ENCODE assay signal across 8 cellular contexts in genomic region chr1:6245086-6245868, GRCh38. TPM values are rescaled to one million over a fixed set of nuclear protein-coding genes. Genes with fewer than 3 reads are reported as not detected.
A peak's percentile ranks its signal among the peaks of the same experiment; 100 is the strongest.
DNase-seq lines count a peak whose midpoint lies in the region; ATAC-seq and TF ChIP-seq lines count a peak whose summit lies in the region.

No MANE protein-coding gene starts in this region.

- no peaks in the 10 kb centered on the region for H3K9me3 ChIP-seq in right lobe of liver

- H3K27ac ChIP-seq in coronary artery (no peak overlapping the region), right lobe of liver (no peak overlapping the region)

- peaks cover 4% of the 10 kb centered on the region for H3K36me3 Mint-ChIP-seq in activated CD4-positive, alpha-beta T cell treated with anti-CD3 and anti-CD28 coated beads, Interleukin-2, amount 10 ng/mL, durations not matched to agents 24 days and 14 days (ENCODE audit: low read depth)

- H3K4me1 ChIP-seq in right lobe of liver = peaks cover 0 to 25% (median 0%) of the 10 kb centered on the region in 4 donors

- H3K4me3 ChIP-seq in coronary artery (peak overlapping the region; percentile 24), right lobe of liver (no peak overlapping the region)

- peaks cover 60% of the 10 kb centered on the region for H3K27me3 Mint-ChIP-seq in activated CD4-positive, alpha-beta T cell treated with anti-CD3 and anti-CD28 coated beads, Interleukin-2, amount 10 ng/mL, durations not matched to agents 24 days and 14 days

- H3K4me1 Mint-ChIP-seq in activated CD4-positive, alpha-beta T cell treated with anti-CD3 and anti-CD28 coated beads, Interleukin-2, amount 10 ng/mL, durations not matched to agents 24 days and 14 days = peaks cover 21% of the 10 kb centered on the region

- no peak overlapping the region for H3K4me3 Mint-ChIP-seq in activated CD4-positive, alpha-beta T cell treated with anti-CD3 and anti-CD28 coated beads, Interleukin-2, amount 10 ng/mL, durations not matched to agents 24 days and 14 days

- DNase-seq in EL (peak; percentile 79), NCI-H345 (lab: John Stamatoyannopoulos, UW) (peak; percentile 87), coronary artery (ENCODE audit: low spot score) (no peak), right lobe of liver (peak; percentile 79 to 81 (median 80))
- DNase-seq in activated CD4-positive, alpha-beta T cell treated with anti-CD3 and anti-CD28 coated beads, Interleukin-2, amount 10 ng/mL, durations not matched to agents 24 days and 14 days = peak; percentile 96
- peak; percentile 57 to 76 (median 75) for DNase-seq in stimulated activated CD4-positive, alpha-beta T cell treated with anti-CD3 and anti-CD28 coated beads, TNF-alpha, amount 100 ng/mL, for 48 hours (ENCODE audit: low read depth in 3 of 3)

- peak; percentile 63 for TF ChIP-seq CTCF in coronary artery (IDR thresholded peaks at IDR 0.05)
- peak; percentile 69 to 88 (median 76) for TF ChIP-seq CTCF in right lobe of liver (IDR thresholded peaks at IDR 0.05)

- WGBS in right lobe of liver (ENCODE audit: insufficient coverage, low coverage, low lambda C conversion rate, missing lambda C conversion rate) = 4% methylated on average over 40 of the region's 79 CpGs

- H3K27me3 ChIP-seq in right lobe of liver = peaks cover 5 to 41% of the 10 kb centered on the region in 2 donors

- no peak overlapping the region for H3K27ac Mint-ChIP-seq in activated CD4-positive, alpha-beta T cell treated with anti-CD3 and anti-CD28 coated beads, Interleukin-2, amount 10 ng/mL, durations not matched to agents 24 days and 14 days

- no peaks in the 10 kb centered on the region for H3K9me3 Mint-ChIP-seq in activated CD4-positive, alpha-beta T cell treated with anti-CD3 and anti-CD28 coated beads, Interleukin-2, amount 10 ng/mL, durations not matched to agents 24 days and 14 days

- H3K36me3 ChIP-seq in right lobe of liver = no peaks in the 10 kb centered on the region

- ATAC-seq in HG02678 (IDR thresholded peaks at IDR 0.05; ENCODE audit: unreplicated experiment) = peak; percentile 52
- peak; percentile 76 to 92 (median 84) for ATAC-seq in right lobe of liver
- no peak for ATAC-seq in HG02610 (IDR thresholded peaks at IDR 0.05; ENCODE audit: unreplicated experiment)

- intact Hi-C loops in activated CD4-positive, alpha-beta T cell treated with anti-CD3 and anti-CD28 coated beads, Interleukin-2, amount 10 ng/mL, durations not matched to agents 24 days and 14 days (cut with micrococcal nuclease) = loop anchor here (1.0 to 5.0 kb wide), 3 partner anchors 137 to 242 kb away; partner anchors contain the start of gene ESPN
- intact Hi-C loops in right lobe of liver (cut with DNase I) = loop anchor here (5.0 to 10.0 kb wide), 5 partner anchors 97 to 190 kb away; partner anchors contain the start of gene ESPN (in 1 of the 2)

- TF ChIP-seq POLR2A in right lobe of liver (IDR thresholded peaks at IDR 0.05) = no peak

RNA-seq across cellular contexts. Expression of gene HES3, which starts 1.3 kb away (rescaled TPM):
- total RNA-seq in activated CD4-positive, alpha-beta T cell treated with anti-CD3 and anti-CD28 coated beads, Interleukin-2, amount 10 ng/mL, durations not matched to agents 24 days and 14 days = not detected in 2 replicates
- total RNA-seq in right lobe of liver = not detected

RNA-seq across cellular contexts. Expression of gene ICMT, which starts 9.5 kb away (rescaled TPM):
- 67.6 and 69.4 TPM in 2 replicates for total RNA-seq in activated CD4-positive, alpha-beta T cell treated with anti-CD3 and anti-CD28 coated beads, Interleukin-2, amount 10 ng/mL, durations not matched to agents 24 days and 14 days
- 10 to 100 TPM; 15.9 to 28.5 (median 20.4) TPM for total RNA-seq in right lobe of liver

RNA-seq across cellular contexts. Expression of gene GPR153, which starts 15.6 kb away (rescaled TPM):
- total RNA-seq in activated CD4-positive, alpha-beta T cell treated with anti-CD3 and anti-CD28 coated beads, Interleukin-2, amount 10 ng/mL, durations not matched to agents 24 days and 14 days = 1.3 and 1.7 TPM in 2 replicates
- total RNA-seq in right lobe of liver = 10 to 100 TPM in 1 of 6 experiments, 1 to 10 TPM in 5; 1.5 to 34.6 (median 6.6) TPM

RNA-seq across cellular contexts. Expression of gene RNF207, which starts 39.4 kb away (rescaled TPM):
- 53.2 and 54.7 TPM in 2 replicates for total RNA-seq in activated CD4-positive, alpha-beta T cell treated with anti-CD3 and anti-CD28 coated beads, Interleukin-2, amount 10 ng/mL, durations not matched to agents 24 days and 14 days
- 10 to 100 TPM in 5 of 6 experiments, 1 to 10 TPM in 1; 8.4 to 20.5 (median 14.4) TPM for total RNA-seq in right lobe of liver

RNA-seq across cellular contexts. Expression of gene RPL22, which starts 45.9 kb away (rescaled TPM):
- total RNA-seq in activated CD4-positive, alpha-beta T cell treated with anti-CD3 and anti-CD28 coated beads, Interleukin-2, amount 10 ng/mL, durations not matched to agents 24 days and 14 days = 437 and 463 TPM in 2 replicates
- total RNA-seq in right lobe of liver = 100 to 1,000 TPM in 4 of 6 experiments, 10 to 100 TPM in 2; 45.4 to 156 (median 134) TPM
